ENCODE assay signal across 6 cellular contexts in genomic region chr16:2778692-2778958, GRCh38. TPM values are rescaled to one million over a fixed set of nuclear protein-coding genes. Genes with fewer than 3 reads are reported as not detected.
DNase-seq lines count a peak whose midpoint lies in the region; ATAC-seq and TF ChIP-seq lines count a peak whose summit lies in the region.

No MANE protein-coding gene starts in this region.

- peak overlapping the region; percentile 100 for H3K9ac ChIP-seq in rectal smooth muscle tissue (ENCODE audit: low read length)

- POLR2A ChIA-PET in GM10248 (lab: Yijun Ruan, JAX) = no interaction called here

- no peak for ATAC-seq in GM19023 (IDR thresholded peaks at IDR 0.05; ENCODE audit: unreplicated experiment)

- peak overlapping the region; percentile 98 for H3K4me3 ChIP-seq in Jurkat, Clone E6-1 (ENCODE audit: low read length)
- H3K4me3 ChIP-seq in breast epithelium = peak overlapping the region in 2 of 3 donors; percentile 90 to 94
- H3K4me3 ChIP-seq in rectal smooth muscle tissue (ENCODE audit: low read length) = no peak overlapping the region

- H3K36me3 ChIP-seq in breast epithelium (no peaks in the 10 kb centered on the region), rectal smooth muscle tissue (ENCODE audit: control insufficient read depth, insufficient read depth, low read length) (peaks cover 11% of the 10 kb centered on the region)

- TF ChIP-seq CTCF in breast epithelium (IDR thresholded peaks at IDR 0.05) (no peak), GM10248 (IDR thresholded peaks at IDR 0.05; ENCODE audit: control extremely low read depth, extremely low read depth, low read depth, missing control alignments) (no peak)

- H3K27ac ChIP-seq in breast epithelium (peak overlapping the region; percentile 100), rectal smooth muscle tissue (ENCODE audit: low read depth, low read length) (peak overlapping the region; percentile 100)

- peaks cover 0 to 19% of the 10 kb centered on the region in 2 donors for H3K4me1 ChIP-seq in breast epithelium
- H3K4me1 ChIP-seq in rectal smooth muscle tissue (ENCODE audit: control insufficient read depth, insufficient read depth, low read length) = peaks cover 3% of the 10 kb centered on the region

- H3K27me3 ChIP-seq in breast epithelium (no peaks in the 10 kb centered on the region), rectal smooth muscle tissue (ENCODE audit: control insufficient read depth, insufficient read depth, low read length) (no peaks in the 10 kb centered on the region)

- H3K9me3 ChIP-seq in breast epithelium = no peaks in the 10 kb centered on the region

- TF ChIP-seq POLR2A in breast epithelium (IDR thresholded peaks at IDR 0.05) = no peak

- no peak for DNase-seq in Jurkat, Clone E6-1 (ENCODE audit: low read depth, low spot score)
- no peak for DNase-seq in breast epithelium (ENCODE audit: low spot score in 2 of 2)
- DNase-seq in GM10248 (ENCODE audit: extremely low spot score) = no peak
- no peak for DNase-seq in activated CD4-positive, CD25-positive, alpha-beta regulatory T cell (lab: John Stamatoyannopoulos, UW)

- intact Hi-C loops in breast epithelium (cut with DNase I; ENCODE audit: low total_unique reads) = loop anchor here (1.0 kb wide), 1 partner anchor 10 kb away; no protein-coding TSS in a partner anchor

- CTCF ChIA-PET in GM10248 (lab: Yijun Ruan, JAX) = interaction anchor here (0.7 to 1.0 kb wide), 2 partner anchors 89 to 149 kb away, joined by 3 read pairs; no protein-coding TSS in a partner anchor

RNA-seq across cellular contexts. Expression of gene ELOB, which starts 1.5 kb away (rescaled TPM):
- polyA plus RNA-seq in Jurkat, Clone E6-1 (2012; ENCODE audit: insufficient read depth, insufficient read length) = 675 TPM
- 100 to 1,000 TPM; 147 to 292 (median 230) TPM for total RNA-seq in breast epithelium

RNA-seq across cellular contexts. Expression of gene PRSS33, which starts 8.7 kb away (rescaled TPM):
- not detected for polyA plus RNA-seq in Jurkat, Clone E6-1 (2012; ENCODE audit: insufficient read depth, insufficient read length)
- not detected for total RNA-seq in breast epithelium

RNA-seq across cellular contexts. Expression of gene PRSS41, which starts 19.6 kb away (rescaled TPM):
- polyA plus RNA-seq in Jurkat, Clone E6-1 (2012; ENCODE audit: insufficient read depth, insufficient read length) = not detected
- total RNA-seq in breast epithelium = not detected

RNA-seq across cellular contexts. Expression of gene SRRM2, which starts 26.2 kb away (rescaled TPM):
- 481 TPM for polyA plus RNA-seq in Jurkat, Clone E6-1 (2012; ENCODE audit: insufficient read depth, insufficient read length)
- 100 to 1,000 TPM; 229 to 416 (median 388) TPM for total RNA-seq in breast epithelium

RNA-seq across cellular contexts. Expression of gene PRSS21, which starts 38.4 kb away (rescaled TPM):
- 2.1 TPM for polyA plus RNA-seq in Jurkat, Clone E6-1 (2012; ENCODE audit: insufficient read depth, insufficient read length)
- total RNA-seq in breast epithelium = 1 to 10 TPM in 2 of 3 donors, not detected in 1; 2.9 to 4.9 TPM
